In genomic region chr22:48440673-48441552, GRCh38 we compare ENCODE assay signal across 31 cellular contexts.
"Had no signal": no experiment of that assay in that cellular context is flagged by ENCODE, and none has a peak within 500 bp of the region (broad histone marks: within the 10 kb centered on the region; RNA-seq: fewer than 3 reads in every experiment).

No MANE protein-coding gene starts in this region.

- H3K4me1 Mint-ChIP-seq: activated CD4-positive, alpha-beta T cell treated with anti-CD3 and anti-CD28 coated beads, Interleukin-2, amount 10 ng/mL, durations not matched to agents 24 days and 14 days; activated T-helper 17 cell treated with anti-CD3 and anti-CD28 coated beads, Interleukin-2, amount 50 U/mL, for 72 hours; central memory CD8-positive, alpha-beta T cell had no signal

- H3K27ac ChIP-seq: ascending aorta, cardiac muscle cell, KMS-11, SJCRH30, SK-N-MC had no signal

- H3K9me3 Mint-ChIP-seq: activated CD4-positive, alpha-beta T cell treated with anti-CD3 and anti-CD28 coated beads, Interleukin-2, amount 10 ng/mL, durations not matched to agents 24 days and 14 days; activated CD8-positive, alpha-beta T cell treated with anti-CD3 and anti-CD28 coated beads for 36 hours; activated naive CD4-positive, alpha-beta T cell treated with anti-CD3 and anti-CD28 coated beads, Interleukin-2, amount 50 U/mL, for 72 hours; activated T-cell treated with anti-CD3 and anti-CD28 coated beads, Interleukin-2, amount 50 U/mL, for 72 hours; activated T-helper 17 cell treated with anti-CD3 and anti-CD28 coated beads, Interleukin-2, amount 50 U/mL, for 72 hours; central memory CD8-positive, alpha-beta T cell; T-helper 1 cell treated with Interleukin-12 subunit alpha and Interleukin-12 subunit beta and Interleukin-4 antibody, amounts not matched to agents 30 μg/mL and 1 μg/mL, for 36 hours; T-helper 2 cell treated with Interferon-gamma antibody and Interleukin-4, amounts not matched to agents 5 μg/mL and 100 μg/mL, for 36 hours had no signal

- H3K4me1 ChIP-seq: ascending aorta, SJCRH30 had no signal

- H3K36me3 ChIP-seq: ascending aorta, cardiac muscle cell, SJCRH30 had no signal

- ATAC-seq: activated CD8-positive, alpha-beta T cell treated with anti-CD3 and anti-CD28 coated beads for 36 hours; activated naive CD4-positive, alpha-beta T cell treated with anti-CD3 and anti-CD28 coated beads, Interleukin-2, amount 50 U/mL, for 72 hours; activated T-cell treated with anti-CD3 and anti-CD28 coated beads, Interleukin-2, amount 50 U/mL, for 72 hours; activated T-helper 17 cell treated with anti-CD3 and anti-CD28 coated beads, Interleukin-2, amount 50 U/mL, for 72 hours; Panc1 had no signal

- H3K4me2 ChIP-seq: KMS-11 had no signal

- H3K36me3 Mint-ChIP-seq: activated naive CD4-positive, alpha-beta T cell treated with anti-CD3 and anti-CD28 coated beads, Interleukin-2, amount 50 U/mL, for 72 hours had no signal

- H3K27me3 Mint-ChIP-seq: activated CD4-positive, alpha-beta T cell treated with anti-CD3 and anti-CD28 coated beads, Interleukin-2, amount 10 ng/mL, durations not matched to agents 24 days and 14 days; activated CD8-positive, alpha-beta T cell treated with anti-CD3 and anti-CD28 coated beads for 36 hours; central memory CD8-positive, alpha-beta T cell had no signal

- H3K9me3 ChIP-seq: ascending aorta, SJCRH30 had no signal

- H3K27me3 ChIP-seq: ascending aorta, cardiac muscle cell had no signal

- DNase-seq: activated CD4-positive, alpha-beta T cell treated with anti-CD3 and anti-CD28 coated beads, Interleukin-2, amount 10 ng/mL, durations not matched to agents 24 days and 14 days; activated CD4-positive, alpha-beta T cell treated with anti-CD3 and anti-CD28 coated beads, Interleukin-2, amount 50 U/mL, for 4 hours; activated CD8-positive, alpha-beta T cell treated with anti-CD3 and anti-CD28 coated beads for 36 hours; activated effector memory CD4-positive, alpha-beta T cell treated with anti-CD3 and anti-CD28 coated beads, Interleukin-2, amount 50 U/mL, for 16 hours; activated naive CD4-positive, alpha-beta T cell; activated T-cell treated with anti-CD3 and anti-CD28 coated beads, Interleukin-2, amount 50 U/mL, for 1 hour; activated T-cell treated with anti-CD3 and anti-CD28 coated beads, Interleukin-2, amount 50 U/mL, for 72 hours; amniotic stem cell; MM.1S; MV-4-11; NCI-H1092; NCI-H1436 treated with DMSO at 0.1 percent for 48 hours; NCI-H1694 treated with DMSO at 0.1 percent for 48 hours; NCI-H2029 treated with DMSO at 0.1 percent for 48 hours; NCI-H2107; NCI-H2171; NCI-H510A; NCI-H526; NCI-H748 treated with DMSO at 0.1 percent for 48 hours; SHP77; SJCRH30 had no signal

- H3K27ac Mint-ChIP-seq: activated CD4-positive, alpha-beta T cell treated with anti-CD3 and anti-CD28 coated beads, Interleukin-2, amount 10 ng/mL, durations not matched to agents 24 days and 14 days; activated CD8-positive, alpha-beta T cell treated with anti-CD3 and anti-CD28 coated beads for 36 hours; activated naive CD4-positive, alpha-beta T cell treated with anti-CD3 and anti-CD28 coated beads, Interleukin-2, amount 50 U/mL, for 72 hours; activated T-cell treated with anti-CD3 and anti-CD28 coated beads, Interleukin-2, amount 50 U/mL, for 72 hours; activated T-helper 17 cell treated with anti-CD3 and anti-CD28 coated beads, Interleukin-2, amount 50 U/mL, for 72 hours; T-helper 1 cell treated with Interleukin-12 subunit alpha and Interleukin-12 subunit beta and Interleukin-4 antibody, amounts not matched to agents 30 μg/mL and 1 μg/mL, for 36 hours; T-helper 2 cell treated with Interferon-gamma antibody and Interleukin-4, amounts not matched to agents 5 μg/mL and 100 μg/mL, for 36 hours had no signal

- H3K9ac ChIP-seq: KMS-11 had no signal

- H3K4me3 ChIP-seq: ascending aorta, cardiac muscle cell, SJCRH30, SK-N-MC had no signal

- H3K4me3 Mint-ChIP-seq: activated CD4-positive, alpha-beta T cell treated with anti-CD3 and anti-CD28 coated beads, Interleukin-2, amount 10 ng/mL, durations not matched to agents 24 days and 14 days; activated CD8-positive, alpha-beta T cell treated with anti-CD3 and anti-CD28 coated beads for 36 hours; activated T-cell treated with anti-CD3 and anti-CD28 coated beads, Interleukin-2, amount 50 U/mL, for 72 hours; activated T-helper 17 cell treated with anti-CD3 and anti-CD28 coated beads, Interleukin-2, amount 50 U/mL, for 72 hours; central memory CD8-positive, alpha-beta T cell; T-helper 1 cell treated with Interleukin-12 subunit alpha and Interleukin-12 subunit beta and Interleukin-4 antibody, amounts not matched to agents 30 μg/mL and 1 μg/mL, for 36 hours; T-helper 2 cell treated with Interferon-gamma antibody and Interleukin-4, amounts not matched to agents 5 μg/mL and 100 μg/mL, for 36 hours had no signal
